Comparison of ENCODE assay signal across 22 cellular contexts in genomic region chr10:113335603-113336002, GRCh38.
DNase-seq lines count a peak whose midpoint lies in the region; ATAC-seq and TF ChIP-seq lines count a peak whose summit lies in the region.
"Had no signal": no experiment of that assay in that cellular context is flagged by ENCODE, and none has a peak within 500 bp of the region (broad histone marks: within the 10 kb centered on the region; RNA-seq: fewer than 3 reads in every experiment).

No MANE protein-coding gene starts in this region.

- no peaks in the 10 kb centered on the region for H3K9me3 ChIP-seq in BE2C
- H3K9me3 ChIP-seq in neural progenitor cell (ENCODE audit: low read depth) = no peaks in the 10 kb centered on the region
- H3K9me3 ChIP-seq: pancreas, vagina had no signal

- H3K27ac ChIP-seq in neural progenitor cell = no peak overlapping the region
- H3K27ac ChIP-seq: heart left ventricle, pancreas, vagina had no signal

- H3K36me3 Mint-ChIP-seq in neural progenitor cell = no peaks in the 10 kb centered on the region
- H3K36me3 Mint-ChIP-seq: activated CD8-positive, alpha-beta memory T cell treated with anti-CD3 and anti-CD28 coated beads, Interleukin-2, amount 10 ng/mL, durations not matched to agents 7 days and 5 days; immature natural killer cell had no signal

- H3K27ac Mint-ChIP-seq in neural progenitor cell = no peak overlapping the region
- H3K27ac Mint-ChIP-seq: activated CD8-positive, alpha-beta memory T cell treated with anti-CD3 and anti-CD28 coated beads, Interleukin-2, amount 10 ng/mL, durations not matched to agents 7 days and 5 days; immature natural killer cell; naive B cell had no signal

- H3K4me3 ChIP-seq in BE2C (ENCODE audit: low read depth, low read length) (no peak overlapping the region), HFF-Myc (replicated peaks; ENCODE audit: low read depth, low read length) (no peak overlapping the region), neural progenitor cell (no peak overlapping the region)
- H3K4me3 ChIP-seq: heart left ventricle, pancreas, vagina had no signal

- H2AFZ ChIP-seq in neural progenitor cell (replicated peaks) = no peak overlapping the region

- H3K4me1 Mint-ChIP-seq in neural progenitor cell = peaks cover 6% of the 10 kb centered on the region
- H3K4me1 Mint-ChIP-seq: activated CD8-positive, alpha-beta memory T cell treated with anti-CD3 and anti-CD28 coated beads, Interleukin-2, amount 10 ng/mL, durations not matched to agents 7 days and 5 days; immature natural killer cell; naive B cell had no signal

- H3K4me1 ChIP-seq in BE2C (peaks cover 9% of the 10 kb centered on the region), neural progenitor cell (no peaks in the 10 kb centered on the region)
- H3K4me1 ChIP-seq: heart left ventricle, pancreas, vagina had no signal

- TF ChIP-seq CTCF in BE2C (IDR thresholded peaks at IDR 0.05; ENCODE audit: low read depth, low read length) = no peak
- no peak for TF ChIP-seq CTCF in HFF-Myc (IDR thresholded peaks at IDR 0.05; ENCODE audit: low read depth, low read length, missing control alignments)
- TF ChIP-seq CTCF in neural progenitor cell (IDR thresholded peaks at IDR 0.05) = no peak

- peak; percentile 24 for DNase-seq in BE2C
- peak; percentile 52 for DNase-seq in HFF-Myc (ENCODE audit: extremely low read depth, low read depth)
- peak; percentile 77 for DNase-seq in brain pericyte (ENCODE audit: low read depth, low spot score)
- DNase-seq in glomerular visceral epithelial cell (ENCODE audit: extremely low spot score) = peak; percentile 5
- no peak for DNase-seq in HT-29 (ENCODE audit: low spot score)
- no peak for DNase-seq in GOT3 (lab: John Stamatoyannopoulos, UW)
- DNase-seq in neural progenitor cell (ENCODE audit: low spot score) = no peak
- DNase-seq: activated CD4-positive, alpha-beta T cell treated with anti-CD3 and anti-CD28 coated beads for 1 hour; activated CD8-positive, alpha-beta memory T cell treated with anti-CD3 and anti-CD28 coated beads, Interleukin-2, amount 10 ng/mL, durations not matched to agents 7 days and 5 days; activated effector memory CD4-positive, alpha-beta T cell treated with Interleukin-2 at 50 U/mL for 16 hours; amniotic stem cell; DND-41; immature natural killer cell; Kasumi-1; naive B cell; NCI-H2171 treated with DMSO at 0.1 percent for 48 hours; NCI-H748 treated with DMSO at 0.1 percent for 48 hours; pancreas; stimulated activated CD4-positive, alpha-beta T cell treated with anti-CD3 and anti-CD28 coated beads, Interleukin-4, amount 100 ng/mL, for 1 hour had no signal

- H3F3A ChIP-seq in neural progenitor cell (ENCODE audit: low read depth) = no peaks in the 10 kb centered on the region

- no peak for ATAC-seq in GM19397 (IDR thresholded peaks at IDR 0.05; ENCODE audit: unreplicated experiment)
- ATAC-seq: activated CD8-positive, alpha-beta memory T cell treated with anti-CD3 and anti-CD28 coated beads, Interleukin-2, amount 10 ng/mL, durations not matched to agents 7 days and 5 days; pancreas had no signal

- H3K9me3 Mint-ChIP-seq in neural progenitor cell = peaks cover 17% of the 10 kb centered on the region
- H3K9me3 Mint-ChIP-seq: immature natural killer cell had no signal

- H3K36me3 ChIP-seq in BE2C (no peaks in the 10 kb centered on the region; the same call in 1 of the 2 replicates), neural progenitor cell (no peaks in the 10 kb centered on the region)
- H3K36me3 ChIP-seq: heart left ventricle, pancreas, vagina had no signal

- H3K4me3 Mint-ChIP-seq in neural progenitor cell = no peak overlapping the region
- H3K4me3 Mint-ChIP-seq: activated CD8-positive, alpha-beta memory T cell treated with anti-CD3 and anti-CD28 coated beads, Interleukin-2, amount 10 ng/mL, durations not matched to agents 7 days and 5 days; immature natural killer cell; naive B cell had no signal

- H3K79me2 ChIP-seq in neural progenitor cell (ENCODE audit: low read depth) = no peaks in the 10 kb centered on the region

- H3K27me3 ChIP-seq in BE2C (no peaks in the 10 kb centered on the region), neural progenitor cell (no peaks in the 10 kb centered on the region)
- H3K27me3 ChIP-seq: heart left ventricle, pancreas, vagina had no signal

- H3K4me2 ChIP-seq in neural progenitor cell = no peak overlapping the region

- no peak overlapping the region for H3K9ac ChIP-seq in neural progenitor cell

- peaks cover 3% of the 10 kb centered on the region for H3K27me3 Mint-ChIP-seq in neural progenitor cell (ENCODE audit: insufficient read depth, low read depth)

- H4K20me1 ChIP-seq in neural progenitor cell (ENCODE audit: low read depth) = no peaks in the 10 kb centered on the region

Comparison
In these comparisons a context has a peak if more than half of its experiments do, and no peak if none do; other contexts are left out.
1. DNase-seq: peak in BE2C (single experiment), HFF-Myc (single experiment), brain pericyte (single experiment) and glomerular visceral epithelial cell (single experiment); none in HT-29 (single experiment), GOT3 (single experiment) and neural progenitor cell (single experiment).